Comparison of ENCODE assay signal across 3 cellular contexts in the genomic region with DNA sequence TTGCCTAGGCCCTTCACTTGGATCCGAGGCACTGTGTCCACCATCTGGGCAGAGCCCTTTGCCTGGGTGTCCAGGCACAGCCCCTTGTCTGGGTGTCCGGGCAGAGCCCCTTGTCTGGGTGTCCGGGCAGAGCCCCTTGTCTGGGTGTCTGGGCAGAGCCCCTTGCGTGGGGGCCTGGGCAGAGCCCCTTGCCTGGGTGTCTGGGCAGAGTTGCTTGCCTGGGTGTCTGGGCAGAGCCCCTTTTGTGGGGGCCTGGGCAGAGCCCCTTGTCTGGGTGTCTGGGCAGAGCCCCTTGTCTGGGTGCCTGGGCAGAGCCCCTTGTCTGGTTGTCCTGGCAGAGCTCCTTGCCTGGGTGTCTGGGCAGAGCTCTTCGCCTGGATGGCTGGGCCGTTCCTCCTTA.
"Had no signal": no experiment of that assay in that cellular context is flagged by ENCODE, and none has a peak within 500 bp of the region (broad histone marks: within the 10 kb centered on the region; RNA-seq: fewer than 3 reads in every experiment).

No MANE protein-coding gene starts in this region.

- ATAC-seq: GM12878 had no signal

- H3K4me3 ChIP-seq: GM12878 had no signal

- DNase-seq: GDM1, GF-D8 had no signal
